In the genomic region with DNA sequence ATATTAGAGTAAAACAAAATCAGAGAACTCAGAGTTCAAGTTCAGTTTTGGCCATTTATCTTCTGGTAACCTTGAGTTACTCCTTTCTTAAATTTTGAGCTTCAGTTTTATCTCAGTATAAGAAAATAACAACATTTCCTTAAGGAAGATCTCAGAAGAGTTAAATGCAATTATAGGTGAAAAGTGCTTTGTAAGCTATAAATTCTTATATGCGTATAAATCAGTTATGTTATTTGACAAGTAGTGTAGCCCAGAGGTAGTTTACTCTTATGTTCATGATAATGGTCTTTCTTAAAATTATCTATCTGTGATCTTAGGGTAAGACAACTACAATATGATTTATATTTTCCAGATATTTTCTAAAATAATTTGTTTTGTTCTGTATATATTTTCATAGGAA, we compare ENCODE assay signal across 31 cellular contexts.
"Had no signal": no experiment of that assay in that cellular context is flagged by ENCODE, and none has a peak within 500 bp of the region (broad histone marks: within the 10 kb centered on the region; RNA-seq: fewer than 3 reads in every experiment).

No MANE protein-coding gene starts in this region.

- H3K9me3 ChIP-seq: psoas muscle, suprapubic skin, testis, tibial artery, transverse colon, upper lobe of right lung, uterus had no signal

- H3K4me1 ChIP-seq: neural progenitor cell, parathyroid adenoma, psoas muscle, spleen, suprapubic skin, testis, tibial artery, transverse colon, upper lobe of right lung, uterus had no signal

- H3K4me1 Mint-ChIP-seq: natural killer cell; nephron; neural progenitor cell; stimulated activated memory B cell treated with anti-CD40 and anti-IgM and Interleukin-4, amounts not matched to agents 10 μg/mL and 1 μg/mL and 100 μg/mL, for 72 hours; stimulated activated naive CD8-positive, alpha-beta T cell treated with anti-CD3 and anti-CD28 coated beads, Interleukin-15, amount 100 ng/mL, for 72 hours had no signal

- DNase-seq: natural killer cell; occipital lobe; ovary; posterior cingulate gyrus; psoas muscle; right cardiac atrium; spleen; stimulated activated CD4-positive, alpha-beta T cell treated with anti-CD3 and anti-CD28 coated beads, Interleukin-12 subunit alpha, Interleukin-12 subunit beta, amount 100 ng/mL, for 4 hours; stimulated activated CD4-positive, alpha-beta T cell treated with anti-CD3 and anti-CD28 coated beads, Interleukin-1b, Interleukin-23, amount 100 ng/mL, for 48 hours; stimulated activated CD4-positive, alpha-beta T cell treated with anti-CD3 and anti-CD28 coated beads, Interleukin-4, amount 100 ng/mL, for 1 hour; stimulated activated CD4-positive, alpha-beta T cell treated with anti-CD3 and anti-CD28 coated beads, Interleukin-4, amount 100 ng/mL, for 4 hours; stimulated activated CD8-positive, alpha-beta memory T cell treated with anti-CD3 and anti-CD28 coated beads, Interleukin-4, amount 100 ng/mL, for 48 hours; stimulated activated naive CD4-positive, alpha-beta T cell; stimulated activated naive CD8-positive, alpha-beta T cell treated with anti-CD3 and anti-CD28 coated beads, Interleukin-15, amount 100 ng/mL, for 72 hours; stimulated activated naive CD8-positive, alpha-beta T cell treated with anti-CD3 and anti-CD28 coated beads, Interleukin-15, Interleukin-2, amounts not matched to agents 100 U/mL and 50 U/mL, for 24 hours; substantia nigra; testis; tibial artery; transverse colon; upper lobe of right lung; uterus had no signal

- ATAC-seq: natural killer cell; psoas muscle; right cardiac atrium; sciatic nerve; stimulated activated memory B cell treated with anti-CD40 and anti-IgM and Interleukin-4, amounts not matched to agents 10 μg/mL and 1 μg/mL and 100 μg/mL, for 72 hours; stimulated activated naive CD8-positive, alpha-beta T cell treated with anti-CD3 and anti-CD28 coated beads, Interleukin-15, amount 100 ng/mL, for 72 hours; stimulated activated naive CD8-positive, alpha-beta T cell treated with anti-CD3 and anti-CD28 coated beads, Interleukin-15, Interleukin-2, amounts not matched to agents 100 U/mL and 50 U/mL, for 24 hours; upper lobe of right lung had no signal

- H3K4me3 Mint-ChIP-seq: natural killer cell; nephron; neural progenitor cell; stimulated activated memory B cell treated with anti-CD40 and anti-IgM and Interleukin-4, amounts not matched to agents 10 μg/mL and 1 μg/mL and 100 μg/mL, for 72 hours; stimulated activated naive CD8-positive, alpha-beta T cell treated with anti-CD3 and anti-CD28 coated beads, Interleukin-15, amount 100 ng/mL, for 72 hours; type B pancreatic cell had no signal

- H3K4me2 ChIP-seq: neural progenitor cell, smooth muscle cell had no signal

- H3K27ac Mint-ChIP-seq: natural killer cell; nephron; neural progenitor cell; progenitor cell of endocrine pancreas; stimulated activated memory B cell treated with anti-CD40 and anti-IgM and Interleukin-4, amounts not matched to agents 10 μg/mL and 1 μg/mL and 100 μg/mL, for 72 hours; stimulated activated naive CD8-positive, alpha-beta T cell treated with anti-CD3 and anti-CD28 coated beads, Interleukin-15, amount 100 ng/mL, for 72 hours; type B pancreatic cell had no signal

- H2AFZ ChIP-seq: neural progenitor cell, parathyroid adenoma had no signal

- H3K9ac ChIP-seq: neural progenitor cell, parathyroid adenoma had no signal

- H3K79me2 ChIP-seq: parathyroid adenoma had no signal

- H3K36me3 Mint-ChIP-seq: neural progenitor cell; stimulated activated memory B cell treated with anti-CD40 and anti-IgM and Interleukin-4, amounts not matched to agents 10 μg/mL and 1 μg/mL and 100 μg/mL, for 72 hours; type B pancreatic cell had no signal

- H3K27me3 ChIP-seq: neural progenitor cell, ovary, spleen, suprapubic skin, testis, tibial artery, transverse colon, upper lobe of right lung, uterus had no signal

- H3K36me3 ChIP-seq: neural progenitor cell, ovary, spleen, suprapubic skin, tibial artery, transverse colon, upper lobe of right lung, uterus had no signal

- H3K27ac ChIP-seq: neural progenitor cell, ovary, parathyroid adenoma, psoas muscle, skin epidermis, spleen, suprapubic skin, testis, tibial artery, transverse colon, upper lobe of right lung, uterus had no signal

- H3K27me3 Mint-ChIP-seq: progenitor cell of endocrine pancreas; stimulated activated memory B cell treated with anti-CD40 and anti-IgM and Interleukin-4, amounts not matched to agents 10 μg/mL and 1 μg/mL and 100 μg/mL, for 72 hours had no signal

- H3K4me3 ChIP-seq: neural progenitor cell, ovary, psoas muscle, skin epidermis, smooth muscle cell, spleen, suprapubic skin, testis, tibial artery, transverse colon, upper lobe of right lung, uterus had no signal
